8 cellular contexts compared by ENCODE assay signal in the genomic region with DNA sequence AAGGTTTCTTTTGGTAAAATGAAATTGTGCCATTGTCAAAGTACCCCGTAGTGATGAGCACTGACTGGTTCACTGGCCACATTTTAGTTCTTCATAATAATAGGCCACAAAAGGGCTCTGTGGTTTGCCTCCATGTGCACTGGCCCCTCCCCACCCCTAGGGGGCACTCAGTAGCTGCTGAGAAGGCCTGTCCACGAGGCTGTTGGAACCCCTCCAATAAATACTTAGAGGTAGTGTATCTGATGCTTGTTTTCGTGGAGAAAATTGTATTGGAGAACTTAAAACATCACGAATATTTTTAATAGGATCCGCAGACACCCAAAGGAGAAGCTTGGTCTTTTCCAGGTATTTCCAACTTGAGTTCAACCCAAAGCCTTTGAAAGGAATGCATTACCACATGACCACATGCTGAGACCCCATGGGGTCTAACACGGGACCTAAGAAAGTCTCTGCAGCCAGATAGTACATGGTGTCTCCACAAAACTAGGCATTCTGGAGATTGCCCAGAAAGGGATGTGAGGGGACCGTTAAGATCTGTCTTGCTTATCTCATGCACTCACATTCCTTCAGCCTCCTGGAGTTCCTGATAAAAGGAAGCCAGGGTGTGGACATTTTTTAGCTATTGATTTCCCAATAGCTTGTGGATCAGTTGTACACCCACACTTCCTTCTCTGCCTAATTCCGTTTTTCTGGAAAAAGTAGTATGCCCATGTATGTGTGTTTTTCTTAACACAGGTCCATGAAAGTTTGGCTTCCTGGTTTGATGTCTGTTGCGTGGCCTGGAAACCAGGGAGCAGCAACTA. TPM values are rescaled to one million over a fixed set of nuclear protein-coding genes. Genes with fewer than 3 reads are reported as not detected.
DNase-seq lines count a peak whose midpoint lies in the region; ATAC-seq and TF ChIP-seq lines count a peak whose summit lies in the region.

No MANE protein-coding gene starts in this region.

- DNase-seq in D341Med (ENCODE audit: low spot score) (peak; percentile 74), HuH-7 (ENCODE audit: low spot score) (peak; percentile 45), SK-N-DZ (ENCODE audit: low spot score) (peak; percentile 46), endothelial cell (ENCODE audit: low spot score) (peak; percentile 75), NCI-H128 (lab: John Stamatoyannopoulos, UW; ENCODE audit: unreplicated experiment) (no peak)

- H3K36me3 Mint-ChIP-seq in endothelial cell (ENCODE audit: low read depth, unreplicated experiment) (peaks cover 13% of the 10 kb centered on the region), nephron (ENCODE audit: low read depth) (peaks cover 41% of the 10 kb centered on the region)

- H3K4me1 Mint-ChIP-seq in endothelial cell (ENCODE audit: unreplicated experiment), result peaks cover 22% of the 10 kb centered on the region
- peaks cover 18% of the 10 kb centered on the region for H3K4me1 Mint-ChIP-seq in nephron

- H3K9me3 Mint-ChIP-seq in endothelial cell (ENCODE audit: unreplicated experiment), result no peaks in the 10 kb centered on the region
- H3K9me3 Mint-ChIP-seq in nephron, result peaks cover 8% of the 10 kb centered on the region

- peaks cover 2% of the 10 kb centered on the region for H3K27me3 Mint-ChIP-seq in endothelial cell (ENCODE audit: unreplicated experiment)
- no peaks in the 10 kb centered on the region for H3K27me3 Mint-ChIP-seq in nephron (ENCODE audit: low read depth)

- H3K4me3 Mint-ChIP-seq in endothelial cell (ENCODE audit: unreplicated experiment) (no peak overlapping the region), nephron (no peak overlapping the region)

- peak; percentile 90 for TF ChIP-seq CTCF in endothelial cell (IDR thresholded peaks at IDR 0.05; ENCODE audit: unreplicated experiment)
- peak; percentile 44 to 52 (median 51) for TF ChIP-seq CTCF in nephron (IDR thresholded peaks at IDR 0.05; ENCODE audit: unreplicated experiment in 3 of 3)

- ATAC-seq in GM18909 (IDR thresholded peaks at IDR 0.05; ENCODE audit: poor library complexity, unreplicated experiment) (peak; percentile 73), GM21723 (IDR thresholded peaks at IDR 0.05; ENCODE audit: unreplicated experiment) (no peak)

- peak overlapping the region; percentile 86 for H3K27ac Mint-ChIP-seq in endothelial cell (ENCODE audit: unreplicated experiment)
- no peak overlapping the region for H3K27ac Mint-ChIP-seq in nephron

RNA-seq across cellular contexts. Expression of a gene that starts 28.5 kb away (rescaled TPM):
- polyA plus RNA-seq in SK-N-DZ (2014; cell fraction: cytosol; rRNA removed), result 0.52 and 0.85 TPM in 2 replicates
- 1.5 and 2.1 TPM in 2 replicates for polyA plus RNA-seq in SK-N-DZ (2014; cell fraction: nucleus; rRNA removed)
- not detected for total RNA-seq in endothelial cell (ENCODE audit: unreplicated experiment)
